Comparison of ENCODE assay signal across 8 cellular contexts in the genomic region with DNA sequence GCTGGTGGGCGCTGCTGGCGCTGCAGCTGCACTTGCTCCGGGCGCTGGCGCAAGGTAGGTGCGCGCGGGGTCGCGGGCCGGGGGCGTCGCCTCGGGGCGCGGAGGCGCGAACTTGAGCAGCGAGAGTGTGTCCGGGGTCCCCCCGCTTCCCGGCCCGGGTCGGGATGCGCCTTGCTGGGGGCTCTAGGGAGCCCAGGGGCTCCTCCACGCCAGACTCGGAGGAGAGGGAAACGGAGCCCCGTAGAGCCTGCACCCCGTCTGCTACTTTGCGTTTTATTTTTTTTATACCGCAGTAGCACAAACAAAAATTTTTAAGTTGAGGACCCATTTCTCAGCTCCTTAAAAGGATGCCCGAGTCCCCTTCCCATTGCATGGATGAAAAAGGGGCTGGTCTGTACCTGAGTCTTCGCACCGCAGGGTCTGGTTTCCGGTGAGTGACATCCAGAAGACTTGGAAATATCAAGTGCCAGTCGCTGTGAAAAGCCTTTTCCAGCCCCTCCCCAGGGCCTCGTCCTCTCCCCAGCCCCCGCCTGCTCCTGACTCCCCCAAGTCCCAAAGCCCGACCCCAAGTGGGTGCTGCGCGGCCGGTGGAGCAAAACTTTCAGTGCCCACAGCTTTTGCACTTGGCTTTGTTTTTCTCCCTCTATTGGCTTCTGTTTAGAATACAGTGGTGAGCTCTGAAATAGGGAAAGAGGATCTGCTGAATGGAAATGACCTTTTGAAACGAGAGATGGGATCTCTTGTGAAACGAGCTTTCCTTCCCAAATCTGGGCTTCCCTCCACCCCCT. TPM values are rescaled to one million over a fixed set of nuclear protein-coding genes. Genes with fewer than 3 reads are reported as not detected.
DNase-seq lines count a peak whose midpoint lies in the region; ATAC-seq and TF ChIP-seq lines count a peak whose summit lies in the region.

No MANE protein-coding gene starts in this region.

- H2AFZ ChIP-seq in hepatocyte, result peak overlapping the region; percentile 32

- no peak for ATAC-seq in GM21381 (IDR thresholded peaks at IDR 0.05; ENCODE audit: unreplicated experiment)
- ATAC-seq in esophagus mucosa, result no peak

- peaks cover 9% of the 10 kb centered on the region for H3K4me1 ChIP-seq in hepatocyte (ENCODE audit: insufficient read depth)

- in situ Hi-C loops in G401 (cut with HindIII; ENCODE audit: low sequenced_read_pairs), result no loop called here

- no peaks in the 10 kb centered on the region for H3K27me3 ChIP-seq in hepatocyte

- WGBS in hepatocyte (ENCODE audit: low lambda C conversion rate, missing lambda C conversion rate), result 1% methylated on average over 33 of the region's 45 CpGs

- H3K9me3 ChIP-seq in hepatocyte (ENCODE audit: low read depth), result no peaks in the 10 kb centered on the region

- H3K9me2 ChIP-seq in hepatocyte (replicated peaks; ENCODE audit: insufficient read depth), result no peaks in the 10 kb centered on the region

- no peaks in the 10 kb centered on the region for H3K36me3 ChIP-seq in hepatocyte (replicated peaks; ENCODE audit: insufficient read depth, low read depth)

- H3K4me2 ChIP-seq in hepatocyte, result peak overlapping the region; percentile 83

- peak overlapping the region; percentile 17 for H3K27ac ChIP-seq in hepatocyte

- DNase-seq in G401 (ENCODE audit: low spot score) (peak; percentile 53), NCI-H526 (lab: John Stamatoyannopoulos, UW) (peak; percentile 61 to 72), hepatocyte (ENCODE audit: low spot score) (peak; percentile 65), putamen (ENCODE audit: low spot score) (peak; percentile 17), HuH-7.5 (ENCODE audit: low spot score) (no peak)
- DNase-seq in activated naive CD4-positive, alpha-beta T cell treated with anti-CD3 and anti-CD28 coated beads, Interleukin-2, amount 50 U/mL, for 16 hours, result peak; percentile 15

- no peaks in the 10 kb centered on the region for H4K20me1 ChIP-seq in hepatocyte (ENCODE audit: insufficient read depth, poor library complexity, severe bottlenecking)

- H3K4me3 ChIP-seq in hepatocyte, result peak overlapping the region; percentile 95

- H3K79me2 ChIP-seq in hepatocyte, result peaks cover 18% of the 10 kb centered on the region

- peak; percentile 51 for TF ChIP-seq CTCF in hepatocyte (IDR thresholded peaks at IDR 0.05; ENCODE audit: poor library complexity)

RNA-seq across cellular contexts. Expression of gene SDK1, which starts 1.0 kb away (rescaled TPM):
- not detected in 2 replicates for total RNA-seq in G401 (2014; rRNA removed; shearing (Covaris generic))
- total RNA-seq in hepatocyte (7.4 and 10.0 TPM in 2 replicates), esophagus mucosa (1.0 TPM)
- 4.3 and 6.2 TPM in 2 replicates for polyA plus RNA-seq in hepatocyte
